ENCODE assay signal across 25 cellular contexts in genomic region chr1:40299366-40300248, GRCh38. TPM values are rescaled to one million over a fixed set of nuclear protein-coding genes. Genes with fewer than 3 reads are reported as not detected.
DNase-seq lines count a peak whose midpoint lies in the region; ATAC-seq and TF ChIP-seq lines count a peak whose summit lies in the region.
"Had no signal": no experiment of that assay in that cellular context is flagged by ENCODE, and none has a peak within 500 bp of the region (broad histone marks: within the 10 kb centered on the region; RNA-seq: fewer than 3 reads in every experiment).

No MANE protein-coding gene starts in this region.

- H3K9ac ChIP-seq in fibroblast of lung (ENCODE audit: insufficient read depth, low read length) = no peak overlapping the region

- H3K4me3 Mint-ChIP-seq in CD14-positive monocyte = no peak overlapping the region
- H3K4me3 Mint-ChIP-seq: activated naive CD4-positive, alpha-beta T cell treated with anti-CD3 and anti-CD28 coated beads, Interleukin-2, amount 50 U/mL, for 24 hours; activated T-cell treated with anti-CD3 and anti-CD28 coated beads, Interleukin-2, amount 50 U/mL, for 4 hours; brain; stimulated activated naive CD8-positive, alpha-beta T cell treated with anti-CD3 and anti-CD28 coated beads, Interleukin-15, Interleukin-2, amounts not matched to agents 100 ng/mL and 50 ng/mL, for 24 hours had no signal

- DNase-seq in HEK293T (ENCODE audit: extremely low spot score) (peak; percentile 2), RWPE2 (ENCODE audit: low spot score) (no peak), fibroblast of lung (ENCODE audit: low read depth in 2 of 2) (peak; percentile 55 to 75), ureter (ENCODE audit: low spot score) (peak; percentile 17), amygdala (lab: John Stamatoyannopoulos, UW) (no peak), CD14-positive monocyte (ENCODE audit: low spot score) (no peak), iPS-NIHi11 (ENCODE audit: low spot score) (no peak)
- DNase-seq: activated CD4-positive, alpha-beta T cell treated with anti-CD3 and anti-CD28 coated beads for 1 hour; activated CD8-positive, alpha-beta memory T cell treated with anti-CD3 and anti-CD28 coated beads for 24 hours; activated T-cell treated with anti-CD3 and anti-CD28 coated beads, Interleukin-2, amount 50 U/mL, for 4 hours; Caco-2; colonic mucosa; heart right ventricle; Kasumi-1; NCI-H1092; NCI-H2029; NCI-H510A; psoas muscle; stimulated activated CD4-positive, alpha-beta T cell treated with anti-CD3 and anti-CD28 coated beads, Interleukin-2, amount 100 ng/mL, for 48 hours had no signal

- H3K27ac ChIP-seq in RWPE2 (ENCODE audit: poor library complexity, severe bottlenecking) (no peak overlapping the region), fibroblast of lung (ENCODE audit: insufficient read depth, low read length) (no peak overlapping the region)
- H3K27ac ChIP-seq: colonic mucosa, heart right ventricle, psoas muscle, skin epidermis, tibial nerve had no signal

- H3K9me3 ChIP-seq in RWPE2 (ENCODE audit: severe bottlenecking) (no peaks in the 10 kb centered on the region), fibroblast of lung (ENCODE audit: control insufficient read depth, insufficient read depth, low read depth, low read length) (no peaks in the 10 kb centered on the region)
- H3K9me3 ChIP-seq: Caco-2, colonic mucosa, heart right ventricle, psoas muscle, tibial nerve had no signal

- ATAC-seq in RWPE2 (ENCODE audit: low read depth) = peak; percentile 11; the same call in 1 of the 3 replicates
- ATAC-seq: activated T-cell treated with anti-CD3 and anti-CD28 coated beads, Interleukin-2, amount 50 U/mL, for 4 hours; psoas muscle had no signal

- H3K4me2 ChIP-seq in fibroblast of lung (ENCODE audit: extremely low read depth, insufficient read depth, low read length) = no peak overlapping the region

- H3K27me3 ChIP-seq in RWPE2 (ENCODE audit: insufficient read depth, poor library complexity, severe bottlenecking) (no peaks in the 10 kb centered on the region), fibroblast of lung (ENCODE audit: control insufficient read depth, insufficient read depth, low read length) (no peaks in the 10 kb centered on the region)
- H3K27me3 ChIP-seq: colonic mucosa, tibial nerve had no signal

- H3K4me3 ChIP-seq in RWPE2 (ENCODE audit: severe bottlenecking) (no peak overlapping the region), fibroblast of lung (replicated peaks in 1 of 4; ENCODE audit: control extremely low read depth in 1 of 4, insufficient read depth in 1 of 4, low read depth in 3 of 4, low read length in 4 of 4) (no peak overlapping the region)
- H3K4me3 ChIP-seq: colonic mucosa, heart right ventricle, psoas muscle, skin epidermis, tibial nerve had no signal

- H2AFZ ChIP-seq in fibroblast of lung (ENCODE audit: low read length) = no peak overlapping the region

- intact Hi-C loops in CD14-positive monocyte (cut with micrococcal nuclease) = no loop called here

- H3K36me3 Mint-ChIP-seq in CD14-positive monocyte = peaks cover 21 to 26% of the 10 kb centered on the region in 2 donors
- H3K36me3 Mint-ChIP-seq: activated naive CD4-positive, alpha-beta T cell treated with anti-CD3 and anti-CD28 coated beads, Interleukin-2, amount 50 U/mL, for 24 hours; brain had no signal

- no peaks in the 10 kb centered on the region for H3K36me3 ChIP-seq in RWPE2 (ENCODE audit: low read depth)
- no peaks in the 10 kb centered on the region for H3K36me3 ChIP-seq in fibroblast of lung (ENCODE audit: control insufficient read depth, insufficient read depth, low read length)
- H3K36me3 ChIP-seq: colonic mucosa had no signal

- H3K4me1 Mint-ChIP-seq in CD14-positive monocyte = no peaks in the 10 kb centered on the region
- H3K4me1 Mint-ChIP-seq: activated naive CD4-positive, alpha-beta T cell treated with anti-CD3 and anti-CD28 coated beads, Interleukin-2, amount 50 U/mL, for 24 hours; brain had no signal

- H4K20me1 ChIP-seq in fibroblast of lung (ENCODE audit: control insufficient read depth, extremely low read depth, insufficient read depth, low read length) = no peaks in the 10 kb centered on the region

- no peaks in the 10 kb centered on the region for H3K9me3 Mint-ChIP-seq in CD14-positive monocyte
- H3K9me3 Mint-ChIP-seq: activated naive CD4-positive, alpha-beta T cell treated with anti-CD3 and anti-CD28 coated beads, Interleukin-2, amount 50 U/mL, for 24 hours; activated T-cell treated with anti-CD3 and anti-CD28 coated beads, Interleukin-2, amount 50 U/mL, for 4 hours; brain; stimulated activated naive CD8-positive, alpha-beta T cell treated with anti-CD3 and anti-CD28 coated beads, Interleukin-15, Interleukin-2, amounts not matched to agents 100 ng/mL and 50 ng/mL, for 24 hours had no signal

- POLR2A ChIA-PET in HEK293T (lab: Yijun Ruan, JAX) = no interaction called here

- CTCF ChIA-PET in HEK293T (lab: Yijun Ruan, JAX) = interaction anchor here (2.0 kb wide), 1 partner anchor 15 kb away, joined by 7 read pairs; no protein-coding TSS in a partner anchor

- H3K27ac Mint-ChIP-seq in CD14-positive monocyte = no peak overlapping the region
- H3K27ac Mint-ChIP-seq: activated naive CD4-positive, alpha-beta T cell treated with anti-CD3 and anti-CD28 coated beads, Interleukin-2, amount 50 U/mL, for 24 hours; brain had no signal

- H3K27me3 Mint-ChIP-seq in CD14-positive monocyte (ENCODE audit: low read depth in 3 of 3) = peaks cover 0 to 3% (median 0%) of the 10 kb centered on the region in 3 donors
- H3K27me3 Mint-ChIP-seq: activated naive CD4-positive, alpha-beta T cell treated with anti-CD3 and anti-CD28 coated beads, Interleukin-2, amount 50 U/mL, for 24 hours; brain; stimulated activated naive CD8-positive, alpha-beta T cell treated with anti-CD3 and anti-CD28 coated beads, Interleukin-15, Interleukin-2, amounts not matched to agents 100 ng/mL and 50 ng/mL, for 24 hours had no signal

- H3K79me2 ChIP-seq in fibroblast of lung (ENCODE audit: control insufficient read depth, insufficient read depth, low read length) = no peaks in the 10 kb centered on the region

- TF ChIP-seq CTCF in RWPE2 (IDR thresholded peaks at IDR 0.05; ENCODE audit: poor library complexity, severe bottlenecking) (no peak), fibroblast of lung (conservative IDR thresholded peaks at IDR 0.05 in 1 of 2, IDR thresholded peaks at IDR 0.05 in 1 of 2; ENCODE audit: low read depth in 1 of 2, low read length in 2 of 2) (no peak), CD14-positive monocyte (IDR thresholded peaks at IDR 0.05) (no peak)

- H3K4me1 ChIP-seq in RWPE2 (ENCODE audit: insufficient read depth, poor library complexity, severe bottlenecking) = no peaks in the 10 kb centered on the region
- H3K4me1 ChIP-seq in fibroblast of lung (ENCODE audit: control insufficient read depth, extremely low read depth, insufficient read depth, low read length) = no peaks in the 10 kb centered on the region
- H3K4me1 ChIP-seq: Caco-2, colonic mucosa, heart right ventricle, psoas muscle, tibial nerve had no signal

TF ChIP-seq in HEK293T, 16 proteins besides CTCF, POLR2A, EP300 and RAD21:
- TF ChIP-seq SP1 (IDR thresholded peaks at IDR 0.05) (no peak), FOXM1 (IDR thresholded peaks at IDR 0.05; ENCODE audit: borderline replicate concordance) (no peak), ELF4 (IDR thresholded peaks at IDR 0.05) (no peak), FOXK2 (IDR thresholded peaks at IDR 0.05) (no peak)
TF ChIP-seq in HEK293T: peak in this region for 0.

RNA-seq across cellular contexts. Expression of gene COL9A2, which starts 17.5 kb away (rescaled TPM):
- total RNA-seq in fibroblast of lung = 2.1 and 2.8 TPM in 2 replicates
- polyA plus RNA-seq in fibroblast of lung = 0.40 and 1.3 TPM in 2 replicates
- polyA plus RNA-seq in fibroblast of lung (2012) = 0.97 and 3.0 TPM in 2 replicates
- polyA minus RNA-seq in fibroblast of lung (ENCODE audit: low replicate concordance) = 0.96 and 1.6 TPM in 2 replicates
- total RNA-seq in ureter = 27.1 TPM
- polyA plus RNA-seq in CD14-positive monocyte = 1 to 10 TPM; 2.0 to 2.6 TPM

RNA-seq across cellular contexts. Expression of gene ZMPSTE24, which starts 41.6 kb away (rescaled TPM):
- total RNA-seq in fibroblast of lung (60.9 and 68.8 TPM in 2 replicates), ureter (52.9 TPM)
- polyA plus RNA-seq in fibroblast of lung (67.6 and 70.5 TPM in 2 replicates), CD14-positive monocyte (10 to 100 TPM; 36.0 to 45.6 TPM)
- polyA plus RNA-seq in fibroblast of lung (2012) = 44.6 and 46.6 TPM in 2 replicates
- polyA minus RNA-seq in fibroblast of lung (ENCODE audit: low replicate concordance) = 5.3 and 6.9 TPM in 2 replicates

RNA-seq across cellular contexts. Expression of gene TMCO2, which starts 51.9 kb away (rescaled TPM):
- not detected in 2 replicates for total RNA-seq in fibroblast of lung
- polyA plus RNA-seq in fibroblast of lung = not detected in 2 replicates
- polyA plus RNA-seq in fibroblast of lung (2012) = not detected in 2 replicates
- not detected in 2 replicates for polyA minus RNA-seq in fibroblast of lung (ENCODE audit: low replicate concordance)
- not detected for total RNA-seq in ureter
- polyA plus RNA-seq in CD14-positive monocyte = not detected
- total RNA-seq: activated T-cell treated with anti-CD3 and anti-CD28 coated beads, Interleukin-2, amount 50 U/mL, for 4 hours; Caco-2; colonic mucosa; heart right ventricle; lower leg skin; psoas muscle; tibial nerve had no signal
- polyA plus RNA-seq: heart right ventricle had no signal

Comparison
In these comparisons a context has a peak if more than half of its experiments do, and no peak if none do; other contexts are left out.
1. DNase-seq: peak in HEK293T (single experiment), fibroblast of lung (2 of 2) and ureter (single experiment); none in RWPE2 (single experiment), amygdala (0 of 56), CD14-positive monocyte (single experiment) and iPS-NIHi11 (single experiment).